ENCODE assay signal across 8 cellular contexts in genomic region chr16:21507631-21508305, GRCh38.
A peak's percentile ranks its signal among the peaks of the same experiment; 100 is the strongest.
DNase-seq lines count a peak whose midpoint lies in the region; ATAC-seq and TF ChIP-seq lines count a peak whose summit lies in the region.
"Not testable (repeated sequence)": the region's sequence is repeated elsewhere in the genome, so short reads cannot be mapped to it uniquely, and the experiment has no call there.

No MANE protein-coding gene starts in this region.

- H3K4me1 Mint-ChIP-seq in H9: peaks cover 59 to 62% of the 10 kb centered on the region in 2 experiments
- peaks cover 51% of the 10 kb centered on the region for H3K4me1 Mint-ChIP-seq in T-helper 17 cell
- peaks cover 50% of the 10 kb centered on the region for H3K4me1 Mint-ChIP-seq in activated T-helper 2 cell treated with anti-CD3 and anti-CD28 coated beads, Interferon-gamma antibody, Interleukin-2, Interleukin-4, amounts not matched to agents 10 μg/mL and 5 μg/mL and 100 μg/mL, durations not matched to agents 14 hours and 24 hours and 36 hours (ENCODE audit: low read depth)
- peaks cover 48 to 76% (median 66%) of the 10 kb centered on the region in 7 donors for H3K4me1 Mint-ChIP-seq in naive thymus-derived CD4-positive, alpha-beta T cell
- peaks cover 48% of the 10 kb centered on the region for H3K4me1 Mint-ChIP-seq in type B pancreatic cell (ENCODE audit: unreplicated experiment)

- not testable (repeated sequence) for H3K56ac ChIP-seq in H9 (ENCODE audit: insufficient read length, low read depth, low read length)

- H3K9me3 ChIP-seq in H9 (ENCODE audit: control insufficient read depth, low read depth, low read length); T-helper 17 cell (ENCODE audit: control insufficient read depth, low read length, poor library complexity, severe bottlenecking); colonic mucosa; naive thymus-derived CD4-positive, alpha-beta T cell (ENCODE audit: control insufficient read depth in 2 of 3, low read length in 3 of 3); skeletal muscle tissue (ENCODE audit: control insufficient read depth in 3 of 3, low read length in 3 of 3): not testable (repeated sequence)

- H4K8ac ChIP-seq in H9 (replicated peaks; ENCODE audit: insufficient read length, low read depth, low read length): not testable (repeated sequence)

- peaks cover 50% of the 10 kb centered on the region for H3K79me2 ChIP-seq in H9 (ENCODE audit: insufficient read depth, low read length)

- not testable (repeated sequence) for H3T11ph ChIP-seq in H9 (ENCODE audit: low read length)

- not testable (repeated sequence) for H3K23me2 ChIP-seq in H9 (ENCODE audit: insufficient read length, low read depth, low read length, poor library complexity, severe bottlenecking)

- H3K27me3 Mint-ChIP-seq in H9 (ENCODE audit: low read depth); T-helper 17 cell; activated T-helper 2 cell treated with anti-CD3 and anti-CD28 coated beads, Interferon-gamma antibody, Interleukin-2, Interleukin-4, amounts not matched to agents 10 μg/mL and 5 μg/mL and 100 μg/mL, durations not matched to agents 14 hours and 24 hours and 36 hours (ENCODE audit: low read depth); naive thymus-derived CD4-positive, alpha-beta T cell; type B pancreatic cell: not testable (repeated sequence)

- H3K27ac ChIP-seq in H9 (ENCODE audit: insufficient read length, low read depth, low read length); colonic mucosa: not testable (repeated sequence)
- peak overlapping the region; percentile 80 for H3K27ac ChIP-seq in naive thymus-derived CD4-positive, alpha-beta T cell (ENCODE audit: low read depth, low read length)
- H3K27ac ChIP-seq in skeletal muscle tissue (ENCODE audit: low read depth, low read length): peak overlapping the region; percentile 93

- not testable (repeated sequence) for H3K14ac ChIP-seq in H9 (ENCODE audit: insufficient read depth, low read length)

- CTCF ChIA-PET in naive thymus-derived CD4-positive, alpha-beta T cell (lab: Charles Lee): not testable (repeated sequence)

- not testable (repeated sequence) for H2BK12ac ChIP-seq in H9 (ENCODE audit: insufficient read length, low read depth, low read length)

- not testable (repeated sequence) for H3K4me1 ChIP-seq in H9 (ENCODE audit: insufficient read depth, low read length); colonic mucosa
- peaks cover 9 to 13% of the 10 kb centered on the region in 2 donors for H3K4me1 ChIP-seq in naive thymus-derived CD4-positive, alpha-beta T cell (ENCODE audit: control insufficient read depth in 2 of 2, insufficient read depth in 2 of 2, low read length in 2 of 2)
- H3K4me1 ChIP-seq in skeletal muscle tissue (ENCODE audit: control insufficient read depth in 3 of 3, insufficient read depth in 3 of 3, low read length in 3 of 3): peaks cover 56 to 73% (median 63%) of the 10 kb centered on the region in 3 donors

- H3K4me2 ChIP-seq in H9 (ENCODE audit: insufficient read depth, insufficient read length, low read length): not testable (repeated sequence)

- not testable (repeated sequence) for H3K4ac ChIP-seq in H9 (ENCODE audit: low read depth, low read length)

- peaks cover 25% of the 10 kb centered on the region for H3K79me1 ChIP-seq in H9 (ENCODE audit: insufficient read depth, low read depth, low read length, poor library complexity, severe bottlenecking)

- H3K4me3 Mint-ChIP-seq in H9: peak overlapping the region in 1 of 2 experiments; percentile 64; a peak in 2 of 5 replicates
- peak overlapping the region; percentile 90 for H3K4me3 Mint-ChIP-seq in T-helper 17 cell
- peak overlapping the region; percentile 78 for H3K4me3 Mint-ChIP-seq in activated T-helper 2 cell treated with anti-CD3 and anti-CD28 coated beads, Interferon-gamma antibody, Interleukin-2, Interleukin-4, amounts not matched to agents 10 μg/mL and 5 μg/mL and 100 μg/mL, durations not matched to agents 14 hours and 24 hours and 36 hours (ENCODE audit: low read depth)
- H3K4me3 Mint-ChIP-seq in naive thymus-derived CD4-positive, alpha-beta T cell: peak overlapping the region; percentile 66 to 98 (median 88)
- peak overlapping the region; percentile 27 for H3K4me3 Mint-ChIP-seq in type B pancreatic cell

- TF ChIP-seq CTCF in H9 (conservative IDR thresholded peaks at IDR 0.05); colonic mucosa (IDR thresholded peaks at IDR 0.05); type B pancreatic cell (conservative IDR thresholded peaks at IDR 0.05): not testable (repeated sequence)

- ATAC-seq in T-helper 17 cell; left ventricle myocardium superior; naive thymus-derived CD4-positive, alpha-beta T cell: not testable (repeated sequence)

- not testable (repeated sequence) for H4K5ac ChIP-seq in H9 (ENCODE audit: insufficient read length, low read depth, low read length)

- H3K36me3 Mint-ChIP-seq in H9 (ENCODE audit: insufficient read depth in 1 of 3, low read depth in 3 of 3): peaks cover 24 to 61% (median 58%) of the 10 kb centered on the region in 3 experiments
- H3K36me3 Mint-ChIP-seq in T-helper 17 cell (ENCODE audit: low read depth); type B pancreatic cell: not testable (repeated sequence)
- peaks cover 66% of the 10 kb centered on the region for H3K36me3 Mint-ChIP-seq in activated T-helper 2 cell treated with anti-CD3 and anti-CD28 coated beads, Interferon-gamma antibody, Interleukin-2, Interleukin-4, amounts not matched to agents 10 μg/mL and 5 μg/mL and 100 μg/mL, durations not matched to agents 14 hours and 24 hours and 36 hours (ENCODE audit: low read depth)
- H3K36me3 Mint-ChIP-seq in naive thymus-derived CD4-positive, alpha-beta T cell: peaks cover 0 to 17% (median 0%) of the 10 kb centered on the region in 5 donors

- not testable (repeated sequence) for H3K27me3 ChIP-seq in H9 (ENCODE audit: insufficient read depth, low read length); colonic mucosa; naive thymus-derived CD4-positive, alpha-beta T cell (ENCODE audit: control insufficient read depth in 2 of 2, insufficient read depth in 2 of 2, low read length in 2 of 2); skeletal muscle tissue (ENCODE audit: control insufficient read depth in 3 of 3, insufficient read depth in 3 of 3, low read length in 3 of 3)

- H3K18ac ChIP-seq in H9 (ENCODE audit: insufficient read length, low read depth, low read length): not testable (repeated sequence)

- H3K23ac ChIP-seq in H9 (ENCODE audit: insufficient read length, low read depth, low read length): not testable (repeated sequence)

- H3K4me3 ChIP-seq in colonic mucosa: not testable (repeated sequence)
- peak overlapping the region; percentile 58 for H3K4me3 ChIP-seq in naive thymus-derived CD4-positive, alpha-beta T cell (ENCODE audit: low read length)
- peak overlapping the region; percentile 41 to 58 (median 43) for H3K4me3 ChIP-seq in skeletal muscle tissue (ENCODE audit: low read length in 3 of 3)

- WGBS in H9 (ENCODE audit: extremely low coverage, insufficient read length, low lambda C conversion rate): no CpG with 5 or more reads among the region's 15 CpGs

- H3K27ac Mint-ChIP-seq in H9 (peak overlapping the region; percentile 37 to 92 (median 77); a peak in 5 of 7 replicates), T-helper 17 cell (peak overlapping the region; percentile 93), type B pancreatic cell (peak overlapping the region; percentile 96)
- H3K27ac Mint-ChIP-seq in activated T-helper 2 cell treated with anti-CD3 and anti-CD28 coated beads, Interferon-gamma antibody, Interleukin-2, Interleukin-4, amounts not matched to agents 10 μg/mL and 5 μg/mL and 100 μg/mL, durations not matched to agents 14 hours and 24 hours and 36 hours: peak overlapping the region; percentile 88
- H3K27ac Mint-ChIP-seq in naive thymus-derived CD4-positive, alpha-beta T cell: peak overlapping the region; percentile 92 to 97 (median 95)

- H2AK5ac ChIP-seq in H9 (ENCODE audit: insufficient read length, low read length): not testable (repeated sequence)

- H4K20me1 ChIP-seq in H9 (ENCODE audit: control insufficient read depth, insufficient read depth, insufficient read length): not testable (repeated sequence)

- H2BK15ac ChIP-seq in H9 (ENCODE audit: low read depth, low read length): not testable (repeated sequence)

- not testable (repeated sequence) for H2BK20ac ChIP-seq in H9 (ENCODE audit: low read depth, low read length, poor library complexity, severe bottlenecking)

- H3K36me3 ChIP-seq in colonic mucosa; naive thymus-derived CD4-positive, alpha-beta T cell (ENCODE audit: control insufficient read depth in 2 of 3, insufficient read depth in 3 of 3, low read length in 3 of 3); skeletal muscle tissue (ENCODE audit: control insufficient read depth in 3 of 3, insufficient read depth in 3 of 3, low read length in 3 of 3): not testable (repeated sequence)

- not testable (repeated sequence) for H3K9me3 Mint-ChIP-seq in H9; activated T-helper 2 cell treated with anti-CD3 and anti-CD28 coated beads, Interferon-gamma antibody, Interleukin-2, Interleukin-4, amounts not matched to agents 10 μg/mL and 5 μg/mL and 100 μg/mL, durations not matched to agents 14 hours and 24 hours and 36 hours; naive thymus-derived CD4-positive, alpha-beta T cell; type B pancreatic cell

- H4K91ac ChIP-seq in H9 (ENCODE audit: insufficient read length, low read depth, low read length): not testable (repeated sequence)

- not testable (repeated sequence) for H2BK120ac ChIP-seq in H9 (ENCODE audit: low read depth, low read length, poor library complexity, severe bottlenecking)

- H2AFZ ChIP-seq in H9 (ENCODE audit: low read length): not testable (repeated sequence)

- POLR2A ChIA-PET in naive thymus-derived CD4-positive, alpha-beta T cell (lab: Charles Lee): interaction anchor here (1.0 kb wide), 1 partner anchor 12 kb away, joined by 7 read pairs; no protein-coding TSS in a partner anchor

- intact Hi-C loops in activated T-helper 2 cell treated with anti-CD3 and anti-CD28 coated beads, Interferon-gamma antibody, Interleukin-2, Interleukin-4, amounts not matched to agents 10 μg/mL and 5 μg/mL and 100 μg/mL, durations not matched to agents 14 hours and 24 hours and 36 hours (cut with micrococcal nuclease); colonic mucosa (cut with DNase I); left ventricle myocardium superior (cut with micrococcal nuclease): not testable (repeated sequence)
- intact Hi-C loops in naive thymus-derived CD4-positive, alpha-beta T cell (cut with micrococcal nuclease): loop anchor here (10.0 kb wide), 4 partner anchors 47 to 1983 kb away; partner anchors contain the start of genes CCP110 (in 1 of the 2), GDE1 (in 1 of the 2), POLR3E (in 1 of the 2) and UQCRC2 (in 1 of the 2)

- DNase-seq in H9: peak; percentile 23
- DNase-seq in T-helper 17 cell: peak in 2 of 3 donors; percentile 1 to 8
- not testable (repeated sequence) for DNase-seq in activated T-helper 2 cell treated with anti-CD3 and anti-CD28 coated beads, Interferon-gamma antibody, Interleukin-2, Interleukin-4, amounts not matched to agents 10 μg/mL and 5 μg/mL and 100 μg/mL, durations not matched to agents 14 hours and 24 hours and 36 hours (ENCODE audit: low spot score)
- DNase-seq in colonic mucosa: peak; percentile 24
- peak; percentile 33 for DNase-seq in left ventricle myocardium superior
- peak in 3 of 9 donors; percentile 7 to 24 (median 21) for DNase-seq in naive thymus-derived CD4-positive, alpha-beta T cell
- DNase-seq in type B pancreatic cell (ENCODE audit: extremely low spot score, unreplicated experiment): peak; percentile 69

- H3K9ac ChIP-seq in H9 (ENCODE audit: extremely low read depth, insufficient read length, low read length): not testable (repeated sequence)
- peak overlapping the region in 1 of 2 donors; percentile 5 for H3K9ac ChIP-seq in colonic mucosa (ENCODE audit: low read depth in 2 of 2, low read length in 2 of 2)
- H3K9ac ChIP-seq in skeletal muscle tissue (ENCODE audit: low read depth in 1 of 3, low read length in 3 of 3): peak overlapping the region; percentile 59 to 76 (median 62)

- not testable (repeated sequence) for H2BK5ac ChIP-seq in H9 (ENCODE audit: insufficient read length, low read length)
